1 cellular context compared by ENCODE assay signal in genomic region chr4:8262637-8263322, GRCh38.
TF ChIP-seq lines count a peak whose summit lies in the region.

No MANE protein-coding gene starts in this region.

TF ChIP-seq in WTC11, 78 proteins besides CTCF, POLR2A, EP300 and RAD21 (continued from another document):
- 0 out of 2 replicates have a peak, but pooled peaks have one; percentile 16 for TF ChIP-seq ZBTB21 (CRISPR knock-in tag; IDR thresholded peaks at IDR 0.05; ENCODE audit: borderline replicate concordance)
TF ChIP-seq in WTC11: peak in this region for 1.
